20 cellular contexts compared by ENCODE assay signal in genomic region chr13:40215311-40215710, GRCh38.
"Had no signal": no experiment of that assay in that cellular context is flagged by ENCODE, and none has a peak within 500 bp of the region (broad histone marks: within the 10 kb centered on the region; RNA-seq: fewer than 3 reads in every experiment).

No MANE protein-coding gene starts in this region.

- H3K9me3 Mint-ChIP-seq: nephron progenitor cell; stimulated activated effector memory CD8-positive, alpha-beta T cell treated with anti-CD3 and anti-CD28 coated beads, Interleukin-12 subunit alpha, Interleukin-12 subunit beta, amount 100 ng/mL, for 72 hours had no signal

- H3K4me3 ChIP-seq: heart left ventricle, psoas muscle, right lobe of liver, testis, tibial nerve, upper lobe of right lung, vagina had no signal

- DNase-seq: effector memory CD4-positive, alpha-beta T cell; heart left ventricle; hippocampal formation; left colon; mesendoderm; naive thymus-derived CD4-positive, alpha-beta T cell; nephron progenitor cell; psoas muscle; retina; right lobe of liver; stimulated activated CD4-positive, alpha-beta T cell treated with anti-CD3 and anti-CD28 coated beads, Interleukin-4, amount 100 ng/mL, for 1 hour; stimulated activated CD8-positive, alpha-beta memory T cell treated with anti-CD3 and anti-CD28 coated beads, Interleukin-4, amount 100 ng/mL, for 48 hours; stimulated activated naive CD8-positive, alpha-beta T cell treated with anti-CD3 and anti-CD28 coated beads, Interleukin-15, amount 100 ng/mL, for 72 hours; testis; upper lobe of right lung had no signal

- H3K27me3 Mint-ChIP-seq: naive thymus-derived CD4-positive, alpha-beta T cell; stimulated activated naive CD8-positive, alpha-beta T cell treated with anti-CD3 and anti-CD28 coated beads, Interleukin-15, amount 100 ng/mL, for 72 hours had no signal

- H3K36me3 ChIP-seq: heart left ventricle, neutrophil, right lobe of liver, tibial nerve, upper lobe of right lung, vagina had no signal

- H3K27ac ChIP-seq: heart left ventricle, neutrophil, psoas muscle, right lobe of liver, testis, upper lobe of right lung, vagina had no signal

- H3K9me3 ChIP-seq: heart left ventricle, neutrophil, psoas muscle, right lobe of liver, testis, tibial nerve, upper lobe of right lung, vagina had no signal

- H3K27ac Mint-ChIP-seq: nephron progenitor cell; stimulated activated effector memory CD8-positive, alpha-beta T cell treated with anti-CD3 and anti-CD28 coated beads, Interleukin-12 subunit alpha, Interleukin-12 subunit beta, amount 100 ng/mL, for 72 hours; stimulated activated naive CD8-positive, alpha-beta T cell treated with anti-CD3 and anti-CD28 coated beads, Interleukin-15, amount 100 ng/mL, for 72 hours had no signal

- H3K36me3 Mint-ChIP-seq: stimulated activated effector memory CD8-positive, alpha-beta T cell treated with anti-CD3 and anti-CD28 coated beads, Interleukin-12 subunit alpha, Interleukin-12 subunit beta, amount 100 ng/mL, for 72 hours had no signal

- H3K4me3 Mint-ChIP-seq: naive thymus-derived CD4-positive, alpha-beta T cell; nephron progenitor cell; stimulated activated effector memory CD8-positive, alpha-beta T cell treated with anti-CD3 and anti-CD28 coated beads, Interleukin-12 subunit alpha, Interleukin-12 subunit beta, amount 100 ng/mL, for 72 hours; stimulated activated naive CD8-positive, alpha-beta T cell treated with anti-CD3 and anti-CD28 coated beads, Interleukin-15, amount 100 ng/mL, for 72 hours had no signal

- H3K27me3 ChIP-seq: heart left ventricle, neutrophil, right lobe of liver, testis, tibial nerve, upper lobe of right lung, vagina had no signal

- ATAC-seq: esophagus mucosa; left colon; naive thymus-derived CD4-positive, alpha-beta T cell; stimulated activated effector memory CD8-positive, alpha-beta T cell treated with anti-CD3 and anti-CD28 coated beads, Interleukin-12 subunit alpha, Interleukin-12 subunit beta, amount 100 ng/mL, for 72 hours; stimulated activated naive CD8-positive, alpha-beta T cell treated with anti-CD3 and anti-CD28 coated beads, Interleukin-15, amount 100 ng/mL, for 72 hours; upper lobe of right lung had no signal

- H3K4me1 ChIP-seq: psoas muscle, right lobe of liver, testis, upper lobe of right lung, vagina had no signal
